15 cellular contexts compared by ENCODE assay signal in genomic region chr1:159055181-159055621, GRCh38. TPM values are rescaled to one million over a fixed set of nuclear protein-coding genes. Genes with fewer than 3 reads are reported as not detected.
A peak's percentile ranks its signal among the peaks of the same experiment; 100 is the strongest.
DNase-seq lines count a peak whose midpoint lies in the region; ATAC-seq lines count a peak whose summit lies in the region.
"Had no signal": no experiment of that assay in that cellular context is flagged by ENCODE, and none has a peak within 500 bp of the region (broad histone marks: within the 10 kb centered on the region; RNA-seq: fewer than 3 reads in every experiment).

No MANE protein-coding gene starts in this region.

- H3K27me3 Mint-ChIP-seq in activated T-helper 2 cell treated with anti-CD3 and anti-CD28 coated beads, Interferon-gamma antibody, Interleukin-2, Interleukin-4, amounts not matched to agents 10 μg/mL and 5 μg/mL and 100 μg/mL, durations not matched to agents 14 hours and 24 hours and 36 hours (ENCODE audit: low read depth): no peaks in the 10 kb centered on the region
- H3K27me3 Mint-ChIP-seq in naive B cell: no peaks in the 10 kb centered on the region

- peaks cover 94% of the 10 kb centered on the region for H3K36me3 Mint-ChIP-seq in activated T-helper 2 cell treated with anti-CD3 and anti-CD28 coated beads, Interferon-gamma antibody, Interleukin-2, Interleukin-4, amounts not matched to agents 10 μg/mL and 5 μg/mL and 100 μg/mL, durations not matched to agents 14 hours and 24 hours and 36 hours (ENCODE audit: low read depth)
- peaks cover 59 to 70% of the 10 kb centered on the region in 2 donors for H3K36me3 Mint-ChIP-seq in naive B cell

- DNase-seq in SIG-M5 treated with dmso at 0.1 percent for 504 hours (lab: John Stamatoyannopoulos, UW; ENCODE audit: unreplicated experiment): peak; percentile 82
- DNase-seq in SIG-M5 (lab: John Stamatoyannopoulos, UW): no peak
- DNase-seq in NOMO-1 (lab: John Stamatoyannopoulos, UW; ENCODE audit: unreplicated experiment in 2 of 2): peak; percentile 73 to 85
- no peak for DNase-seq in activated T-helper 2 cell treated with anti-CD3 and anti-CD28 coated beads, Interferon-gamma antibody, Interleukin-2, Interleukin-4, amounts not matched to agents 10 μg/mL and 5 μg/mL and 100 μg/mL, durations not matched to agents 14 hours and 24 hours and 36 hours (ENCODE audit: low spot score)
- peak; percentile 73 for DNase-seq in naive B cell
- no peak for DNase-seq in NCI-H1092 treated with DMSO at 0.1 percent for 48 hours (lab: John Stamatoyannopoulos, UW)
- DNase-seq in GOT3 (lab: John Stamatoyannopoulos, UW): no peak
- no peak for DNase-seq in NCI-H524 (lab: John Stamatoyannopoulos, UW)
- DNase-seq: activated T-cell treated with anti-CD3 and anti-CD28 coated beads, Interleukin-2, amount 50 U/mL, for 48 hours; HCEC 1CT; heart right ventricle; upper lobe of left lung had no signal

- no peaks in the 10 kb centered on the region for H3K9me3 Mint-ChIP-seq in activated T-helper 2 cell treated with anti-CD3 and anti-CD28 coated beads, Interferon-gamma antibody, Interleukin-2, Interleukin-4, amounts not matched to agents 10 μg/mL and 5 μg/mL and 100 μg/mL, durations not matched to agents 14 hours and 24 hours and 36 hours
- H3K9me3 Mint-ChIP-seq in naive B cell: peaks cover 0 to 3% (median 0%) of the 10 kb centered on the region in 7 donors

- no peak overlapping the region for H3K4me3 Mint-ChIP-seq in activated T-helper 2 cell treated with anti-CD3 and anti-CD28 coated beads, Interferon-gamma antibody, Interleukin-2, Interleukin-4, amounts not matched to agents 10 μg/mL and 5 μg/mL and 100 μg/mL, durations not matched to agents 14 hours and 24 hours and 36 hours (ENCODE audit: low read depth)
- peak overlapping the region in 7 of 8 donors; percentile 54 to 85 (median 81) for H3K4me3 Mint-ChIP-seq in naive B cell

- H3K27ac Mint-ChIP-seq in activated T-helper 2 cell treated with anti-CD3 and anti-CD28 coated beads, Interferon-gamma antibody, Interleukin-2, Interleukin-4, amounts not matched to agents 10 μg/mL and 5 μg/mL and 100 μg/mL, durations not matched to agents 14 hours and 24 hours and 36 hours: peak overlapping the region; percentile 71
- peak overlapping the region; percentile 78 to 95 (median 92) for H3K27ac Mint-ChIP-seq in naive B cell

- ATAC-seq in naive B cell (ENCODE audit: low read depth in 2 of 2): peak; percentile 96 to 97
- ATAC-seq: A549 had no signal

- peaks cover 45% of the 10 kb centered on the region for H3K4me1 Mint-ChIP-seq in activated T-helper 2 cell treated with anti-CD3 and anti-CD28 coated beads, Interferon-gamma antibody, Interleukin-2, Interleukin-4, amounts not matched to agents 10 μg/mL and 5 μg/mL and 100 μg/mL, durations not matched to agents 14 hours and 24 hours and 36 hours (ENCODE audit: low read depth)
- H3K4me1 Mint-ChIP-seq in naive B cell: peaks cover 67 to 97% (median 84%) of the 10 kb centered on the region in 3 donors

- intact Hi-C loops in activated T-helper 2 cell treated with anti-CD3 and anti-CD28 coated beads, Interferon-gamma antibody, Interleukin-2, Interleukin-4, amounts not matched to agents 10 μg/mL and 5 μg/mL and 100 μg/mL, durations not matched to agents 14 hours and 24 hours and 36 hours (cut with micrococcal nuclease): loop anchor here (2.0 kb wide), 1 partner anchor 14 kb away; no protein-coding TSS in a partner anchor

RNA-seq across cellular contexts. Expression of gene AIM2, which starts 21.4 kb away (rescaled TPM):
- 101 and 109 TPM in 2 replicates for total RNA-seq in activated T-helper 2 cell treated with anti-CD3 and anti-CD28 coated beads, Interferon-gamma antibody, Interleukin-2, Interleukin-4, amounts not matched to agents 10 μg/mL and 5 μg/mL and 100 μg/mL, durations not matched to agents 14 hours and 24 hours and 36 hours
- 10 to 100 TPM in 2 of 6 donors, 1 to 10 TPM in 4; 3.4 to 21.5 (median 5.1) TPM for polyA plus RNA-seq in naive B cell (ENCODE audit: low read depth in 6 of 6)
- total RNA-seq: lung microvascular endothelial cell, renal cortical epithelial cell had no signal
- polyA plus RNA-seq: A549 had no signal

RNA-seq across cellular contexts. Expression of gene IFI16, which starts 45.5 kb away (rescaled TPM):
- 108 and 113 TPM in 2 replicates for total RNA-seq in activated T-helper 2 cell treated with anti-CD3 and anti-CD28 coated beads, Interferon-gamma antibody, Interleukin-2, Interleukin-4, amounts not matched to agents 10 μg/mL and 5 μg/mL and 100 μg/mL, durations not matched to agents 14 hours and 24 hours and 36 hours
- polyA plus RNA-seq in naive B cell (ENCODE audit: low read depth in 6 of 6): 100 to 1,000 TPM; 143 to 262 (median 206) TPM

Comparison
In these comparisons a context has a peak if more than half of its experiments do, and no peak if none do; other contexts are left out.
1. DNase-seq: peak in SIG-M5 treated with dmso at 0.1 percent for 504 hours (single experiment), NOMO-1 (2 of 2) and naive B cell (single experiment); none in SIG-M5 (single experiment), activated T-helper 2 cell treated with anti-CD3 and anti-CD28 coated beads, Interferon-gamma antibody, Interleukin-2, Interleukin-4, amounts not matched to agents 10 μg/mL and 5 μg/mL and 100 μg/mL, durations not matched to agents 14 hours and 24 hours and 36 hours (single experiment), NCI-H1092 treated with DMSO at 0.1 percent for 48 hours (single experiment), GOT3 (single experiment) and NCI-H524 (0 of 2).